In the genomic region with DNA sequence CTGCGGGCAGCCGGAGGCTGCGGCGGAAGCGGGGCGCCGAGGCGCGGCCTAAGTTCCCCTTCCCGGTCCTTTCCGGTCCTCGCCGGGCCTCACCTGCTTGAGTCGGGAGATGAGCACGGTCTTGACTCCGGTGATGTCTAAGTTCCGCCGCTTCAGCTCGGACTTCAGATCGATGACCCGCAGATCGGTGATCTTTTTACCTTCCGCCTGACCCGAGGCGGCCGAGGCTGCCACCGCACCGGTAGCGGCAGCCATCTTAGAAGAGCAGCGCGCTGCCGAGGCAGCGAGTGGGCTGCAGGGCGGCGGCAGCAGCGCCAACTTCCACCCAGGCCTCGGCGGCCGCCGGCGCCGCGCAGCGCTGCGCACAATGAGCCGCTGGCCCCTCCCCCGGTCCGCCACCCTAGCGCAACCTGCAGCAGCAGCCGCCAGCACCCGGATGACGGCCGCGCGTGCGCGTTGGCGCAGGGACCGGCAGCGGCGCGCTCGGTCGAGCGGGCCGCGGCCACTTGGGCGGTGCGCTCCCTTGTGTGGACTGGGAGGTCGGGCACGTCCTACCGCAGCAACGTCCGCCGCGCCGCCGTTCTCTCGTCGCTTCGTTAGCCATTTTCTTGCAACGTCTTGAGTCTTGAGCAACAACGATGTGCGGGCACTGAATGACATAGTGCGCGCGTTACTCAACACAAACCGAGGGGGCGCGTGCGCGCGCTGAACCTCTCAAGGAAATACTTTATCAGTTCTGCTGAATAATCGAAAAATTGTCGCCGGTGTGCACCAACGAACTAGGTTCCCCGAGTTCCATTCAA, we compare ENCODE assay signal across 1 cellular context.
TF ChIP-seq lines count a peak whose summit lies in the region.

A gene (minus strand): TSS at position 369 of the 803 bp plus-strand sequence. CDS start 114 bp downstream, at position 255.

TF ChIP-seq in HepG2, 621 proteins besides CTCF, POLR2A, EP300 and RAD21 (continued from another document and continues in another):
- TF ChIP-seq, protein P1, sequence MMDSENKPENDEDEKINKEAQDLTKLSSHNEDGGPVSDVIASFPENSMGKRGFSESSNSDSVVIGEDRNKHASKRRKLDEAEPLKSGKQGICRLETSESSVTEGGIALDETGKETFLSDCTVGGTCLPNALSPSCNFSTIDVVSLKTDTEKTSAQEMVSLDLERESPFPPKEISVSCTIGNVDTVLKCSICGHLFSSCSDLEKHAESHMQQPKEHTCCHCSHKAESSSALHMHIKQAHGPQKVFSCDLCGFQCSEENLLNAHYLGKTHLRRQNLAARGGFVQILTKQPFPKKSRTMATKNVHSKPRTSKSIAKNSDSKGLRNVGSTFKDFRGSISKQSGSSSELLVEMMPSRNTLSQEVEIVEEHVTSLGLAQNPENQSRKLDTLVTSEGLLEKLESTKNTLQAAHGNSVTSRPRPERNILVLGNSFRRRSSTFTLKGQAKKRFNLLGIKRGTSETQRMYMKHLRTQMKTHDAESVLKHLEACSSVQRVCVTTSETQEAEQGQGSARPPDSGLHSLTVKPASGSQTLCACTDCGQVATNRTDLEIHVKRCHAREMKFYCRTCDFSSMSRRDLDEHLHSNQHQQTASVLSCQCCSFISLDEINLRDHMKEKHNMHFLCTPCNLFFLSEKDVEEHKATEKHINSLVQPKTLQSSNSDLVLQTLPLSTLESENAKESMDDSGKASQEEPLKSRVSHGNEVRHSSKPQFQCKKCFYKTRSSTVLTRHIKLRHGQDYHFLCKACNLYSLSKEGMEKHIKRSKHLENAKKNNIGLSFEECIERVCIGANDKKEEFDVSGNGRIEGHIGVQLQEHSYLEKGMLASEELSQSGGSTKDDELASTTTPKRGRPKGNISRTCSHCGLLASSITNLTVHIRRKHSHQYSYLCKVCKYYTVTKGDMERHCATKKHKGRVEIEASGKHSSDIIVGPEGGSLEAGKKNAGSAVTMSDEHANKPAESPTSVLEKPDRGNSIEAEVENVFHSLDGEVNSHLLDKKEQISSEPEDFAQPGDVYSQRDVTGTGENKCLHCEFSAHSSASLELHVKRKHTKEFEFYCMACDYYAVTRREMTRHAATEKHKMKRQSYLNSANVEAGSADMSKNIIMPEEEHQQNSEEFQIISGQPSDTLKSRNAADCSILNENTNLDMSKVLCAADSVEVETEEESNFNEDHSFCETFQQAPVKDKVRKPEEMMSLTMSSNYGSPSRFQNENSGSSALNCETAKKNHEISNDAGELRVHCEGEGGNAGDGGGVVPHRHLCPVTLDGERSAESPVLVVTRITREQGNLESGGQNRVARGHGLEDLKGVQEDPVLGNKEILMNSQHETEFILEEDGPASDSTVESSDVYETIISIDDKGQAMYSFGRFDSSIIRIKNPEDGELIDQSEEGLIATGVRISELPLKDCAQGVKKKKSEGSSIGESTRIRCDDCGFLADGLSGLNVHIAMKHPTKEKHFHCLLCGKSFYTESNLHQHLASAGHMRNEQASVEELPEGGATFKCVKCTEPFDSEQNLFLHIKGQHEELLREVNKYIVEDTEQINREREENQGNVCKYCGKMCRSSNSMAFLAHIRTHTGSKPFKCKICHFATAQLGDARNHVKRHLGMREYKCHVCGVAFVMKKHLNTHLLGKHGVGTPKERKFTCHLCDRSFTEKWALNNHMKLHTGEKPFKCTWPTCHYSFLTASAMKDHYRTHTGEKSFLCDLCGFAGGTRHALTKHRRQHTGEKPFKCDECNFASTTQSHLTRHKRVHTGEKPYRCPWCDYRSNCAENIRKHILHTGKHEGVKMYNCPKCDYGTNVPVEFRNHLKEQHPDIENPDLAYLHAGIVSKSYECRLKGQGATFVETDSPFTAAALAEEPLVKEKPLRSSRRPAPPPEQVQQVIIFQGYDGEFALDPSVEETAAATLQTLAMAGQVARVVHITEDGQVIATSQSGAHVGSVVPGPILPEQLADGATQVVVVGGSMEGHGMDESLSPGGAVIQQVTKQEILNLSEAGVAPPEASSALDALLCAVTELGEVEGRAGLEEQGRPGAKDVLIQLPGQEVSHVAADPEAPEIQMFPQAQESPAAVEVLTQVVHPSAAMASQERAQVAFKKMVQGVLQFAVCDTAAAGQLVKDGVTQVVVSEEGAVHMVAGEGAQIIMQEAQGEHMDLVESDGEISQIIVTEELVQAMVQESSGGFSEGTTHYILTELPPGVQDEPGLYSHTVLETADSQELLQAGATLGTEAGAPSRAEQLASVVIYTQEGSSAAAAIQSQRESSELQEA (CRISPR knock-in tag; IDR thresholded peaks at IDR 0.05; ENCODE audit: not compliant biosample characterization): peak; percentile 19
- TF ChIP-seq ZSCAN31 (CRISPR knock-in tag; IDR thresholded peaks at IDR 0.05; ENCODE audit: low read depth) (peak; percentile 98), ESRRA (CRISPR knock-in tag; IDR thresholded peaks at IDR 0.05; ENCODE audit: low read depth) (no peak), PAX8 (CRISPR knock-in tag; IDR thresholded peaks at IDR 0.05; ENCODE audit: borderline replicate concordance) (no peak), ZNF180 (CRISPR knock-in tag; IDR thresholded peaks at IDR 0.05; ENCODE audit: borderline replicate concordance, low read depth) (peak; percentile 61; the same call in 1 of the 2 replicates), KLF12 (CRISPR knock-in tag; IDR thresholded peaks at IDR 0.05; ENCODE audit: borderline replicate concordance) (peak; percentile 64; the same call in 1 of the 2 replicates), ZNF766 (CRISPR knock-in tag; IDR thresholded peaks at IDR 0.05; ENCODE audit: borderline replicate concordance) (peak; percentile 26; the same call in 1 of the 2 replicates), GATAD2A (CRISPR knock-in tag; IDR thresholded peaks at IDR 0.05) (peak; percentile 34), KDM4B (CRISPR knock-in tag; IDR thresholded peaks at IDR 0.05) (no peak), ZNF101 (CRISPR knock-in tag; IDR thresholded peaks at IDR 0.05; ENCODE audit: borderline replicate concordance, low read depth) (no peak), ZBTB1 (CRISPR knock-in tag; IDR thresholded peaks at IDR 0.05; ENCODE audit: borderline replicate concordance) (0 out of 2 replicates have a peak, but pooled peaks have one; percentile 53), ZNF883 (CRISPR knock-in tag; IDR thresholded peaks at IDR 0.05; ENCODE audit: not compliant biosample characterization) (peak; percentile 65), KDM2A (CRISPR knock-in tag; IDR thresholded peaks at IDR 0.05; ENCODE audit: borderline replicate concordance, low read depth) (peak; percentile 95), SRSF9 (IDR thresholded peaks at IDR 0.05; ENCODE audit: borderline replicate concordance, insufficient read depth, low read depth, low read length, poor library complexity, severe bottlenecking) (no peak)
- TF ChIP-seq, protein P2, sequence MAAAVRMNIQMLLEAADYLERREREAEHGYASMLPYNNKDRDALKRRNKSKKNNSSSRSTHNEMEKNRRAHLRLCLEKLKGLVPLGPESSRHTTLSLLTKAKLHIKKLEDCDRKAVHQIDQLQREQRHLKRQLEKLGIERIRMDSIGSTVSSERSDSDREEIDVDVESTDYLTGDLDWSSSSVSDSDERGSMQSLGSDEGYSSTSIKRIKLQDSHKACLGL (CRISPR knock-in tag; IDR thresholded peaks at IDR 0.05): no peak
- TF ChIP-seq, protein P3, sequence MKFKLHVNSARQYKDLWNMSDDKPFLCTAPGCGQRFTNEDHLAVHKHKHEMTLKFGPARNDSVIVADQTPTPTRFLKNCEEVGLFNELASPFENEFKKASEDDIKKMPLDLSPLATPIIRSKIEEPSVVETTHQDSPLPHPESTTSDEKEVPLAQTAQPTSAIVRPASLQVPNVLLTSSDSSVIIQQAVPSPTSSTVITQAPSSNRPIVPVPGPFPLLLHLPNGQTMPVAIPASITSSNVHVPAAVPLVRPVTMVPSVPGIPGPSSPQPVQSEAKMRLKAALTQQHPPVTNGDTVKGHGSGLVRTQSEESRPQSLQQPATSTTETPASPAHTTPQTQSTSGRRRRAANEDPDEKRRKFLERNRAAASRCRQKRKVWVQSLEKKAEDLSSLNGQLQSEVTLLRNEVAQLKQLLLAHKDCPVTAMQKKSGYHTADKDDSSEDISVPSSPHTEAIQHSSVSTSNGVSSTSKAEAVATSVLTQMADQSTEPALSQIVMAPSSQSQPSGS (CRISPR knock-in tag; IDR thresholded peaks at IDR 0.05): peak; percentile 68; the same call in 1 of the 2 replicates
- TF ChIP-seq, protein P4, sequence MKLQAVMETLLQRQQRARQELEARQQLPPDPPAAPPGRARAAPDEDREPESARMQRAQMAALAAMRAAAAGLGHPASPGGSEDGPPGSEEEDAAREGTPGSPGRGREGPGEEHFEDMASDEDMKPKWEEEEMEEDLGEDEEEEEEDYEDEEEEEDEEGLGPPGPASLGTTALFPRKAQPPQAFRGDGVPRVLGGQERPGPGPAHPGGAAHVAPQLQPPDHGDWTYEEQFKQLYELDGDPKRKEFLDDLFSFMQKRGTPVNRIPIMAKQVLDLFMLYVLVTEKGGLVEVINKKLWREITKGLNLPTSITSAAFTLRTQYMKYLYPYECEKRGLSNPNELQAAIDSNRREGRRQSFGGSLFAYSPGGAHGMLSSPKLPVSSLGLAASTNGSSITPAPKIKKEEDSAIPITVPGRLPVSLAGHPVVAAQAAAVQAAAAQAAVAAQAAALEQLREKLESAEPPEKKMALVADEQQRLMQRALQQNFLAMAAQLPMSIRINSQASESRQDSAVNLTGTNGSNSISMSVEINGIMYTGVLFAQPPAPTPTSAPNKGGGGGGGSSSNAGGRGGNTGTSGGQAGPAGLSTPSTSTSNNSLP (IDR thresholded peaks at IDR 0.05; ENCODE audit: low read depth, low read length): no peak
- TF ChIP-seq, protein P5, sequence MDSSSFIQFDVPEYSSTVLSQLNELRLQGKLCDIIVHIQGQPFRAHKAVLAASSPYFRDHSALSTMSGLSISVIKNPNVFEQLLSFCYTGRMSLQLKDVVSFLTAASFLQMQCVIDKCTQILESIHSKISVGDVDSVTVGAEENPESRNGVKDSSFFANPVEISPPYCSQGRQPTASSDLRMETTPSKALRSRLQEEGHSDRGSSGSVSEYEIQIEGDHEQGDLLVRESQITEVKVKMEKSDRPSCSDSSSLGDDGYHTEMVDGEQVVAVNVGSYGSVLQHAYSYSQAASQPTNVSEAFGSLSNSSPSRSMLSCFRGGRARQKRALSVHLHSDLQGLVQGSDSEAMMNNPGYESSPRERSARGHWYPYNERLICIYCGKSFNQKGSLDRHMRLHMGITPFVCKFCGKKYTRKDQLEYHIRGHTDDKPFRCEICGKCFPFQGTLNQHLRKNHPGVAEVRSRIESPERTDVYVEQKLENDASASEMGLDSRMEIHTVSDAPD (CRISPR knock-in tag; IDR thresholded peaks at IDR 0.05): no peak
- TF ChIP-seq, protein P6, sequence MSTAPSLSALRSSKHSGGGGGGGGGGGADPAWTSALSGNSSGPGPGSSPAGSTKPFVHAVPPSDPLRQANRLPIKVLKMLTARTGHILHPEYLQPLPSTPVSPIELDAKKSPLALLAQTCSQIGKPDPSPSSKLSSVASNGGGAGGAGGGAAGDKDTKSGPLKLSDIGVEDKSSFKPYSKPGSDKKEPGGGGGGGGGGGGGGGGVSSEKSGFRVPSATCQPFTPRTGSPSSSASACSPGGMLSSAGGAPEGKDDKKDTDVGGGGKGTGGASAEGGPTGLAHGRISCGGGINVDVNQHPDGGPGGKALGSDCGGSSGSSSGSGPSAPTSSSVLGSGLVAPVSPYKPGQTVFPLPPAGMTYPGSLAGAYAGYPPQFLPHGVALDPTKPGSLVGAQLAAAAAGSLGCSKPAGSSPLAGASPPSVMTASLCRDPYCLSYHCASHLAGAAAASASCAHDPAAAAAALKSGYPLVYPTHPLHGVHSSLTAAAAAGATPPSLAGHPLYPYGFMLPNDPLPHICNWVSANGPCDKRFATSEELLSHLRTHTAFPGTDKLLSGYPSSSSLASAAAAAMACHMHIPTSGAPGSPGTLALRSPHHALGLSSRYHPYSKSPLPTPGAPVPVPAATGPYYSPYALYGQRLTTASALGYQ (CRISPR knock-in tag; IDR thresholded peaks at IDR 0.05): peak; percentile 70; the same call in 1 of the 2 replicates
- TF ChIP-seq, protein P7, sequence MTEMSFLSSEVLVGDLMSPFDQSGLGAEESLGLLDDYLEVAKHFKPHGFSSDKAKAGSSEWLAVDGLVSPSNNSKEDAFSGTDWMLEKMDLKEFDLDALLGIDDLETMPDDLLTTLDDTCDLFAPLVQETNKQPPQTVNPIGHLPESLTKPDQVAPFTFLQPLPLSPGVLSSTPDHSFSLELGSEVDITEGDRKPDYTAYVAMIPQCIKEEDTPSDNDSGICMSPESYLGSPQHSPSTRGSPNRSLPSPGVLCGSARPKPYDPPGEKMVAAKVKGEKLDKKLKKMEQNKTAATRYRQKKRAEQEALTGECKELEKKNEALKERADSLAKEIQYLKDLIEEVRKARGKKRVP (CRISPR knock-in tag; IDR thresholded peaks at IDR 0.05): no peak; a peak in 1 of 4 replicates
- TF ChIP-seq, protein P8, sequence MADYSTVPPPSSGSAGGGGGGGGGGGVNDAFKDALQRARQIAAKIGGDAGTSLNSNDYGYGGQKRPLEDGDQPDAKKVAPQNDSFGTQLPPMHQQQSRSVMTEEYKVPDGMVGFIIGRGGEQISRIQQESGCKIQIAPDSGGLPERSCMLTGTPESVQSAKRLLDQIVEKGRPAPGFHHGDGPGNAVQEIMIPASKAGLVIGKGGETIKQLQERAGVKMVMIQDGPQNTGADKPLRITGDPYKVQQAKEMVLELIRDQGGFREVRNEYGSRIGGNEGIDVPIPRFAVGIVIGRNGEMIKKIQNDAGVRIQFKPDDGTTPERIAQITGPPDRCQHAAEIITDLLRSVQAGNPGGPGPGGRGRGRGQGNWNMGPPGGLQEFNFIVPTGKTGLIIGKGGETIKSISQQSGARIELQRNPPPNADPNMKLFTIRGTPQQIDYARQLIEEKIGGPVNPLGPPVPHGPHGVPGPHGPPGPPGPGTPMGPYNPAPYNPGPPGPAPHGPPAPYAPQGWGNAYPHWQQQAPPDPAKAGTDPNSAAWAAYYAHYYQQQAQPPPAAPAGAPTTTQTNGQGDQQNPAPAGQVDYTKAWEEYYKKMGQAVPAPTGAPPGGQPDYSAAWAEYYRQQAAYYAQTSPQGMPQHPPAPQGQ (CRISPR knock-in tag; IDR thresholded peaks at IDR 0.05; ENCODE audit: borderline replicate concordance): no peak
